ENCODE assay signal across 9 cellular contexts in the genomic region with DNA sequence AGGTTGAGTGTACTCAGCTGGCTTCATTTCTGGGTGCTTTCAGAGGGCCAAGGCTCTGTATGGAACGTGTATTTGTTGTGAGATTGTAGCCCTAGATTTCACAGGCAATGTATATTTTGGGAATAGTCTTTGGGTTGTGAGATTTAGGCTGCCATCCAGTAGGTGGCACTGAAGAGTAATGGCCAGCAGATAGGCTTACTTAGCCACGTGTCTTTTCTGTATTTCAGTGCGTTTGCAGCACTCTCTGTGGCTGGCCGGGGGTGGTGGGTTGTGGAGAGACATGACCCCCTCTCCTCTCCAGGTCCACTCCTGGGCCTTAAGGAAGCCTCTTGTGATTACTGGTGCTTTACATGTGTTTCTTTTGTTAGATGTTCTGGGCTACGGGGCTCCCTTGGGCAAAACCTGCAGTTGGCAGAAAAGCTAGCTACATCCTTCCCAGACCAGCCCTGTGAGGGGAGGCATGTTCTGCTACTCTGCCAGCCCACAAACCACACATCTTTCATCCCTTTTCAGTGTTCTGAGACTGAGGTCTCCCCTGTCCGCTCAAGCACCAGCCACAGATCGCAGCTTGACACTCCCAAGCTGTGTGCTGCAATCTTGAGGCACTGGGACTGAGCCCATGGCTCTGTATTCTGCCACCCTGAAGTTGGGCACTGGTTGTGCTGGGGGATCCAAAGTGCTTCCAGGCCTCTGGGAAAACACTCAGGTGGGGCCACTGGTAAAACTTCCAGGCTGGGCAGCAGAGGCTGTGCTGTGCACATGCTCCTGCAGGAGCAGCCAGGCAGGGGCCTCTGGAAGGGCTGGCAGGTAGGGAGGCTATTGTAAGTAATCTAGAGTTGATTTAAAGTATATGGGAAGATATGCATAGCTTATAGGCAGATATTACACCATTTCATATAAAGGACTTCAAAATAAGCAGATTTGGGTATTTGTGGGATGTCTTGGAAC.
A peak's percentile ranks its signal among the peaks of the same experiment; 100 is the strongest.
DNase-seq lines count a peak whose midpoint lies in the region; ATAC-seq, FAIRE-seq and TF ChIP-seq lines count a peak whose summit lies in the region.
"Had no signal": no experiment of that assay in that cellular context is flagged by ENCODE, and none has a peak within 500 bp of the region (broad histone marks: within the 10 kb centered on the region; RNA-seq: fewer than 3 reads in every experiment).

No MANE protein-coding gene starts in this region.

- peak; percentile 78 for TF ChIP-seq CTCF in epithelial cell of proximal tubule (conservative IDR thresholded peaks at IDR 0.05; ENCODE audit: low read depth, low read length)
- TF ChIP-seq CTCF in pancreas (IDR thresholded peaks at IDR 0.05): peak; percentile 39 to 63 (median 57)

- peaks cover 0 to 6% (median 0%) of the 10 kb centered on the region in 3 donors for H3K4me1 ChIP-seq in pancreas

- H3K9me3 Mint-ChIP-seq in activated CD4-positive, alpha-beta T cell treated with anti-CD3 and anti-CD28 coated beads, Interleukin-2, amount 10 ng/mL, durations not matched to agents 24 days and 14 days: no peaks in the 10 kb centered on the region
- H3K9me3 Mint-ChIP-seq: dendritic cell treated with granulocyte-macrophage colony-stimulating factor and Interleukin-4, amounts not matched to agents 40 ng/mL and 50 ng/mL, for 4 days had no signal

- H3K36me3 Mint-ChIP-seq in activated CD4-positive, alpha-beta T cell treated with anti-CD3 and anti-CD28 coated beads, Interleukin-2, amount 10 ng/mL, durations not matched to agents 24 days and 14 days (ENCODE audit: low read depth): no peaks in the 10 kb centered on the region

- 31 to 37% methylated on average over 7 of the region's 7 CpGs for WGBS in pancreas, 2 donors

- peak; percentile 66 for DNase-seq in activated CD4-positive, alpha-beta T cell treated with anti-CD3 and anti-CD28 coated beads, Interleukin-2, amount 10 ng/mL, durations not matched to agents 24 days and 14 days
- DNase-seq in activated CD4-positive, alpha-beta T cell treated with anti-CD3 and anti-CD28 coated beads, Interleukin-2, amount 50 U/mL, for 1 hour: no peak
- DNase-seq in OCI-M1 (lab: John Stamatoyannopoulos, UW): peak; percentile 80
- no peak for DNase-seq in epithelial cell of proximal tubule (ENCODE audit: low read depth)
- peak; percentile 20 to 55 (median 40) for DNase-seq in pancreas
- no peak for DNase-seq in middle frontal gyrus (ENCODE audit: extremely low spot score, low spot score)

- no peaks in the 10 kb centered on the region for H3K27me3 ChIP-seq in pancreas

- H3K27ac Mint-ChIP-seq in activated CD4-positive, alpha-beta T cell treated with anti-CD3 and anti-CD28 coated beads, Interleukin-2, amount 10 ng/mL, durations not matched to agents 24 days and 14 days: no peak overlapping the region
- H3K27ac Mint-ChIP-seq: dendritic cell treated with granulocyte-macrophage colony-stimulating factor and Interleukin-4, amounts not matched to agents 40 ng/mL and 50 ng/mL, for 4 days had no signal

- no peak overlapping the region for H3K27ac ChIP-seq in pancreas

- no peaks in the 10 kb centered on the region for H3K4me1 Mint-ChIP-seq in activated CD4-positive, alpha-beta T cell treated with anti-CD3 and anti-CD28 coated beads, Interleukin-2, amount 10 ng/mL, durations not matched to agents 24 days and 14 days

- no peaks in the 10 kb centered on the region for H3K9me3 ChIP-seq in pancreas

- peak; percentile 92 for ATAC-seq in GM21423 (IDR thresholded peaks at IDR 0.05; ENCODE audit: unreplicated experiment)
- ATAC-seq in HG03469 (IDR thresholded peaks at IDR 0.05; ENCODE audit: unreplicated experiment): peak; percentile 78
- peak; percentile 86 to 99 (median 98) for ATAC-seq in pancreas

- H3K4me3 ChIP-seq in epithelial cell of proximal tubule (ENCODE audit: low read depth, low read length) (no peak overlapping the region), pancreas (no peak overlapping the region)

- FAIRE-seq in pancreas (lab: Jason Lieb, UNC): no peak

- H3K4me3 Mint-ChIP-seq in activated CD4-positive, alpha-beta T cell treated with anti-CD3 and anti-CD28 coated beads, Interleukin-2, amount 10 ng/mL, durations not matched to agents 24 days and 14 days: no peak overlapping the region
- H3K4me3 Mint-ChIP-seq: dendritic cell treated with granulocyte-macrophage colony-stimulating factor and Interleukin-4, amounts not matched to agents 40 ng/mL and 50 ng/mL, for 4 days had no signal

- intact Hi-C loops in activated CD4-positive, alpha-beta T cell treated with anti-CD3 and anti-CD28 coated beads, Interleukin-2, amount 10 ng/mL, durations not matched to agents 24 days and 14 days (cut with micrococcal nuclease): no loop called here
- intact Hi-C loops in pancreas (cut with DNase I): no loop called here

- H3K27me3 Mint-ChIP-seq in activated CD4-positive, alpha-beta T cell treated with anti-CD3 and anti-CD28 coated beads, Interleukin-2, amount 10 ng/mL, durations not matched to agents 24 days and 14 days: no peaks in the 10 kb centered on the region
- H3K27me3 Mint-ChIP-seq: dendritic cell treated with granulocyte-macrophage colony-stimulating factor and Interleukin-4, amounts not matched to agents 40 ng/mL and 50 ng/mL, for 4 days had no signal

- H3K36me3 ChIP-seq in pancreas: no peaks in the 10 kb centered on the region

Comparison
In these comparisons a context has a peak if more than half of its experiments do, and no peak if none do; other contexts are left out.
1. DNase-seq: peak in activated CD4-positive, alpha-beta T cell treated with anti-CD3 and anti-CD28 coated beads, Interleukin-2, amount 10 ng/mL, durations not matched to agents 24 days and 14 days (single experiment), OCI-M1 (single experiment) and pancreas (6 of 6); none in activated CD4-positive, alpha-beta T cell treated with anti-CD3 and anti-CD28 coated beads, Interleukin-2, amount 50 U/mL, for 1 hour (single experiment), epithelial cell of proximal tubule (single experiment) and middle frontal gyrus (single experiment).
2. Peak in every context shown above with its lines, with median percentiles within 50 percentile points of each other: ATAC-seq.